ENCODE assay signal across 15 cellular contexts in genomic region chr7:2001601-2002442, GRCh38.
DNase-seq lines count a peak whose midpoint lies in the region; ATAC-seq lines count a peak whose summit lies in the region.
"Had no signal": no experiment of that assay in that cellular context is flagged by ENCODE, and none has a peak within 500 bp of the region (broad histone marks: within the 10 kb centered on the region; RNA-seq: fewer than 3 reads in every experiment).

No MANE protein-coding gene starts in this region.

- DNase-seq in ELF-1 (ENCODE audit: low read depth, low spot score) (peak; percentile 42), SJCRH30 (peak; percentile 63 to 65), left ventricle myocardium superior (peak; percentile 24), trophoblast cell (no peak), NCI-H2081 treated with DMSO at 0.1 percent for 48 hours (lab: John Stamatoyannopoulos, UW) (no peak)
- no peak for DNase-seq in activated T-cell treated with anti-CD3 and anti-CD28 coated beads, Interleukin-2, amount 50 U/mL, for 72 hours
- DNase-seq: activated naive CD8-positive, alpha-beta T cell treated with anti-CD3 and anti-CD28 coated beads, Interleukin-2, amount 50 U/mL, for 24 hours; activated T-cell treated with anti-CD3 and anti-CD28 coated beads for 4 hours; AML-193; DMS153; NCI-H1930; stimulated activated CD4-positive, alpha-beta T cell treated with anti-CD3 and anti-CD28 coated beads, Interleukin-4, amount 100 ng/mL, for 24 hours had no signal

- H3K4me3 ChIP-seq in SJCRH30 (no peak overlapping the region), trophoblast cell (ENCODE audit: low read depth, low read length) (no peak overlapping the region)
- H3K4me3 ChIP-seq: HAP-1 had no signal

- H3K14ac ChIP-seq in trophoblast cell (ENCODE audit: low read length) = peak overlapping the region; percentile 36

- H3K9me3 ChIP-seq in SJCRH30 (replicated peaks) (no peaks in the 10 kb centered on the region), trophoblast cell (ENCODE audit: insufficient read depth, low read depth, low read length) (peaks cover 5% of the 10 kb centered on the region)
- H3K9me3 ChIP-seq: HAP-1 had no signal

- H3K79me2 ChIP-seq in trophoblast cell (ENCODE audit: control insufficient read depth, insufficient read depth, low read length, poor library complexity) = no peaks in the 10 kb centered on the region

- peak overlapping the region; percentile 4 for H3K4ac ChIP-seq in trophoblast cell (ENCODE audit: low read depth, low read length)

- no peak overlapping the region for H3K4me2 ChIP-seq in trophoblast cell (ENCODE audit: low read length)

- peak overlapping the region; percentile 11 for H2BK12ac ChIP-seq in trophoblast cell (ENCODE audit: low read length)

- no peak overlapping the region for H2AK5ac ChIP-seq in trophoblast cell (ENCODE audit: low read length)

- H3K36me3 ChIP-seq in SJCRH30 (no peaks in the 10 kb centered on the region), trophoblast cell (ENCODE audit: control insufficient read depth in 1 of 2, insufficient read depth in 2 of 2, low read length in 2 of 2) (peaks cover 0 to 6% of the 10 kb centered on the region in 2 experiments)
- H3K36me3 ChIP-seq: HAP-1 had no signal

- no peaks in the 10 kb centered on the region for H3K27me3 Mint-ChIP-seq in activated T-cell treated with anti-CD3 and anti-CD28 coated beads, Interleukin-2, amount 50 U/mL, for 72 hours (ENCODE audit: low read depth)
- H3K27me3 Mint-ChIP-seq: activated naive CD8-positive, alpha-beta T cell treated with anti-CD3 and anti-CD28 coated beads, Interleukin-2, amount 50 U/mL, for 24 hours had no signal

- no peak overlapping the region for H3K23ac ChIP-seq in trophoblast cell (ENCODE audit: low read length)

- H3K4me1 ChIP-seq in SJCRH30 = peaks cover 11% of the 10 kb centered on the region
- peaks cover 20 to 21% of the 10 kb centered on the region in 2 experiments for H3K4me1 ChIP-seq in trophoblast cell (ENCODE audit: control insufficient read depth in 1 of 2, insufficient read depth in 2 of 2, low read length in 2 of 2)
- H3K4me1 ChIP-seq: HAP-1 had no signal

- H3K9me3 Mint-ChIP-seq in activated T-cell treated with anti-CD3 and anti-CD28 coated beads, Interleukin-2, amount 50 U/mL, for 72 hours = no peaks in the 10 kb centered on the region
- H3K9me3 Mint-ChIP-seq: activated naive CD8-positive, alpha-beta T cell treated with anti-CD3 and anti-CD28 coated beads, Interleukin-2, amount 50 U/mL, for 24 hours had no signal

- H2BK120ac ChIP-seq in trophoblast cell (ENCODE audit: insufficient read depth, low read length, poor library complexity) = peak overlapping the region; percentile 31

- peaks cover 9% of the 10 kb centered on the region for H3K79me1 ChIP-seq in trophoblast cell (ENCODE audit: low read length)

- no peak overlapping the region for H3K4me3 Mint-ChIP-seq in activated T-cell treated with anti-CD3 and anti-CD28 coated beads, Interleukin-2, amount 50 U/mL, for 72 hours
- H3K4me3 Mint-ChIP-seq: activated naive CD8-positive, alpha-beta T cell treated with anti-CD3 and anti-CD28 coated beads, Interleukin-2, amount 50 U/mL, for 24 hours had no signal

- H2AFZ ChIP-seq in trophoblast cell (ENCODE audit: insufficient read depth, low read length, poor library complexity) = no peak overlapping the region

- peak overlapping the region; percentile 18 for H2BK5ac ChIP-seq in trophoblast cell (ENCODE audit: low read depth, low read length, poor library complexity)

- H3K27me3 ChIP-seq in SJCRH30 = no peaks in the 10 kb centered on the region
- no peaks in the 10 kb centered on the region for H3K27me3 ChIP-seq in trophoblast cell (ENCODE audit: insufficient read depth, low read length)

- no peaks in the 10 kb centered on the region for H3K36me3 Mint-ChIP-seq in activated T-cell treated with anti-CD3 and anti-CD28 coated beads, Interleukin-2, amount 50 U/mL, for 72 hours (ENCODE audit: insufficient read depth in 2 of 2)

- H3K27ac ChIP-seq in SJCRH30 (peak overlapping the region; percentile 66), trophoblast cell (ENCODE audit: low read depth, low read length) (peak overlapping the region; percentile 23)

- H4K12ac ChIP-seq in trophoblast cell (ENCODE audit: low read depth, low read length) = peak overlapping the region; percentile 23

- peak overlapping the region; percentile 26 for H4K8ac ChIP-seq in trophoblast cell (ENCODE audit: low read depth, low read length)

- H3K27ac Mint-ChIP-seq in activated T-cell treated with anti-CD3 and anti-CD28 coated beads, Interleukin-2, amount 50 U/mL, for 72 hours = no peak overlapping the region
- H3K27ac Mint-ChIP-seq: activated naive CD8-positive, alpha-beta T cell treated with anti-CD3 and anti-CD28 coated beads, Interleukin-2, amount 50 U/mL, for 24 hours had no signal

- H3K4me1 Mint-ChIP-seq in activated T-cell treated with anti-CD3 and anti-CD28 coated beads, Interleukin-2, amount 50 U/mL, for 72 hours (ENCODE audit: low read depth) = no peaks in the 10 kb centered on the region

- H4K91ac ChIP-seq in trophoblast cell (ENCODE audit: low read depth, low read length) = peak overlapping the region; percentile 69

- no peak overlapping the region for H3K9ac ChIP-seq in trophoblast cell (ENCODE audit: low read length)

- no peak for ATAC-seq in left ventricle myocardium superior
- ATAC-seq in GM21786 (IDR thresholded peaks at IDR 0.05; ENCODE audit: unreplicated experiment) = no peak
- ATAC-seq in HG03565 (IDR thresholded peaks at IDR 0.05; ENCODE audit: unreplicated experiment) = no peak
- ATAC-seq in activated T-cell treated with anti-CD3 and anti-CD28 coated beads, Interleukin-2, amount 50 U/mL, for 72 hours (replicated peaks in 1 of 2) = no peak
- ATAC-seq: activated naive CD8-positive, alpha-beta T cell treated with anti-CD3 and anti-CD28 coated beads, Interleukin-2, amount 50 U/mL, for 24 hours had no signal

- no CpG with 5 or more reads among the region's 33 CpGs for WGBS in trophoblast cell (ENCODE audit: extremely low coverage, insufficient coverage, insufficient read length)

- intact Hi-C loops in left ventricle myocardium superior (cut with micrococcal nuclease) = no loop called here

- H3K18ac ChIP-seq in trophoblast cell (ENCODE audit: low read length) = peak overlapping the region; percentile 49

Comparison
In these comparisons a context has a peak if more than half of its experiments do, and no peak if none do; other contexts are left out.
1. DNase-seq: peak in ELF-1 (single experiment), SJCRH30 (2 of 2) and left ventricle myocardium superior (single experiment); none in trophoblast cell (0 of 2), NCI-H2081 treated with DMSO at 0.1 percent for 48 hours (single experiment) and activated T-cell treated with anti-CD3 and anti-CD28 coated beads, Interleukin-2, amount 50 U/mL, for 72 hours (0 of 2).